ENCODE assay signal across 18 cellular contexts in the genomic region with DNA sequence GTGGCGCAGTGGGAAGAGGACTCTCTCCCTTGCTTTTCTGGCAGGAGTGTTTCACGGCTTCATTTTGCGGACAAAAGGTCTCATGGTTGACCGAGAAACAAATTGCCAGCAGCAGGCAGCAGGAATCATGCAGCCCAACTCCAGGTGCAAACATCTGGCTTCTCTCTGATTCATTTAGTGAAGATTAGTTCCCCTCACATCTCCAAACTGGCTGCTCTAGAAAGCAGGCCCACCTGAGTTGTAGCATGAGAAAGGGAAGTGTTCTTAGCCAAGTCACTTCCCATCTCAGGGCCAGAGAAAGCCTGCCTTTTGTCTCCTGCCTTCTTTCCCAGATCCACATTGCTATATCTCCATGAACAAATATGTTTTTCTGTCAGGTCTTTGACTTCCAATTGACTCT.
"Had no signal": no experiment of that assay in that cellular context is flagged by ENCODE, and none has a peak within 500 bp of the region (broad histone marks: within the 10 kb centered on the region; RNA-seq: fewer than 3 reads in every experiment).

No MANE protein-coding gene starts in this region.

- ATAC-seq: esophagus mucosa; heart right ventricle; left lobe of liver; naive thymus-derived CD8-positive, alpha-beta T cell; sciatic nerve; stimulated activated naive B cell treated with anti-CD40 and anti-IgM and Interleukin-4, amounts not matched to agents 10 μg/mL and 1 μg/mL and 100 μg/mL, for 72 hours; stimulated activated naive CD8-positive, alpha-beta T cell treated with anti-CD3 and anti-CD28 coated beads, Interleukin-15, amount 100 ng/mL, for 72 hours; upper lobe of right lung had no signal

- H3K4me1 Mint-ChIP-seq: naive thymus-derived CD8-positive, alpha-beta T cell; stimulated activated naive B cell treated with anti-CD40 and anti-IgM and Interleukin-4, amounts not matched to agents 10 μg/mL and 1 μg/mL and 100 μg/mL, for 72 hours; stimulated activated naive CD8-positive, alpha-beta T cell treated with anti-CD3 and anti-CD28 coated beads, Interleukin-15, amount 100 ng/mL, for 72 hours had no signal

- H3K4me3 Mint-ChIP-seq: naive thymus-derived CD8-positive, alpha-beta T cell; neural crest cell; stimulated activated naive B cell treated with anti-CD40 and anti-IgM and Interleukin-4, amounts not matched to agents 10 μg/mL and 1 μg/mL and 100 μg/mL, for 72 hours; stimulated activated naive CD8-positive, alpha-beta T cell treated with anti-CD3 and anti-CD28 coated beads, Interleukin-15, amount 100 ng/mL, for 72 hours had no signal

- H3K27me3 Mint-ChIP-seq: stimulated activated naive CD8-positive, alpha-beta T cell treated with anti-CD3 and anti-CD28 coated beads, Interleukin-15, amount 100 ng/mL, for 72 hours had no signal

- H3K9me3 Mint-ChIP-seq: naive thymus-derived CD8-positive, alpha-beta T cell; neural crest cell; stimulated activated naive B cell treated with anti-CD40 and anti-IgM and Interleukin-4, amounts not matched to agents 10 μg/mL and 1 μg/mL and 100 μg/mL, for 72 hours; stimulated activated naive CD8-positive, alpha-beta T cell treated with anti-CD3 and anti-CD28 coated beads, Interleukin-15, amount 100 ng/mL, for 72 hours had no signal

- H3K27ac Mint-ChIP-seq: naive thymus-derived CD8-positive, alpha-beta T cell; stimulated activated naive B cell treated with anti-CD40 and anti-IgM and Interleukin-4, amounts not matched to agents 10 μg/mL and 1 μg/mL and 100 μg/mL, for 72 hours had no signal

- DNase-seq: effector memory CD4-positive, alpha-beta T cell; heart right ventricle; hypothalamus; kidney glomerular epithelial cell; mammary epithelial cell; naive thymus-derived CD8-positive, alpha-beta T cell; posterior cingulate gyrus; spleen; stimulated activated CD4-positive, alpha-beta T cell treated with anti-CD3 and anti-CD28 coated beads, Interleukin-2, amount 100 ng/mL, for 24 hours; stimulated activated CD4-positive, alpha-beta T cell treated with anti-CD3 and anti-CD28 coated beads, Interleukin-4, amount 100 ng/mL, for 4 hours; stimulated activated naive B cell treated with anti-CD40 and anti-IgM and Interleukin-4, amounts not matched to agents 10 μg/mL and 1 μg/mL and 100 μg/mL, for 72 hours; stimulated activated naive CD8-positive, alpha-beta T cell treated with anti-CD3 and anti-CD28 coated beads, Interleukin-15, amount 100 ng/mL, for 72 hours; testis; upper lobe of right lung had no signal

- H3K36me3 Mint-ChIP-seq: naive thymus-derived CD8-positive, alpha-beta T cell; stimulated activated naive B cell treated with anti-CD40 and anti-IgM and Interleukin-4, amounts not matched to agents 10 μg/mL and 1 μg/mL and 100 μg/mL, for 72 hours had no signal
